In the genomic region with DNA sequence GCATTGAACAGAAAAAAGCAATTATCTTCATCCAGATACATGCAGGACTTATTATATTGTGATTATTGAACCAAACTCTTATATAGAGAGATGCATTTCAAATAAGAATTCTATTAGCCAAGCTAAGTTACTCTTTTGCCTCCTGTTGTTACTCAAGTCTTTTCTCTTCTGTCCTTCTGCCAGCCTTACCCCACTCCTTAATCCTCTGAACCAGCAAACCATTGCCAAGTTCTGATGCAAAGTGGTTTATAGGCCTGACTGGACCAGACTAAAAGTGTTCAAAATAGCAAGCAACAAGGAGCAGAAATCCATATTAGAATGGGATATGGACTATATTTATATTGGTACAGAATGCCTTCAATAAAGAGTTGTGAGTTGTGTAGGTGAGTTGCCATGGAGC, we compare ENCODE assay signal across 22 cellular contexts. TPM values are rescaled to one million over a fixed set of nuclear protein-coding genes. Genes with fewer than 3 reads are reported as not detected.
DNase-seq lines count a peak whose midpoint lies in the region; ATAC-seq and TF ChIP-seq lines count a peak whose summit lies in the region.
"Had no signal": no experiment of that assay in that cellular context is flagged by ENCODE, and none has a peak within 500 bp of the region (broad histone marks: within the 10 kb centered on the region; RNA-seq: fewer than 3 reads in every experiment).

No MANE protein-coding gene starts in this region.

- in situ Hi-C loops in transverse colon (cut with MboI; ENCODE audit: low pct_ligation_motif_present in 1 of 4, low pct_unique_long_range_greater_than_20kb in 1 of 4, low sequenced_read_pairs in 3 of 4) = no loop called here

- H3K27ac ChIP-seq in transverse colon = no peak overlapping the region
- H3K27ac ChIP-seq in neural progenitor cell = no peak overlapping the region

- H3K27me3 ChIP-seq in transverse colon = peaks cover 55% of the 10 kb centered on the region
- H3K27me3 ChIP-seq in neural progenitor cell = peaks cover 87% of the 10 kb centered on the region

- H3K4me3 ChIP-seq in AG10803 (ENCODE audit: low read length) (no peak overlapping the region), transverse colon (no peak overlapping the region), neural progenitor cell (no peak overlapping the region)
- H3K4me3 ChIP-seq: MG63 had no signal

- peak overlapping the region; percentile 88 for H3K27ac Mint-ChIP-seq in activated CD4-positive, alpha-beta T cell treated with anti-CD3 and anti-CD28 coated beads, Interleukin-2, amount 10 ng/mL, durations not matched to agents 24 days and 14 days
- H3K27ac Mint-ChIP-seq in neural progenitor cell = no peak overlapping the region
- H3K27ac Mint-ChIP-seq: CD4-positive, alpha-beta memory T cell had no signal

- no peak overlapping the region for H3K9ac ChIP-seq in neural progenitor cell

- intact Hi-C loops in activated CD4-positive, alpha-beta T cell treated with anti-CD3 and anti-CD28 coated beads, Interleukin-2, amount 10 ng/mL, durations not matched to agents 24 days and 14 days (cut with micrococcal nuclease) = loop anchor here (5.0 kb wide), 2 partner anchors 36 to 234 kb away; partner anchors contain the start of gene DLD
- intact Hi-C loops in transverse colon (cut with DNase I; ENCODE audit: low total_unique reads) = no loop called here

- no peak overlapping the region for H3K4me2 ChIP-seq in neural progenitor cell

- no peak overlapping the region for H3K4me3 Mint-ChIP-seq in activated CD4-positive, alpha-beta T cell treated with anti-CD3 and anti-CD28 coated beads, Interleukin-2, amount 10 ng/mL, durations not matched to agents 24 days and 14 days
- no peak overlapping the region for H3K4me3 Mint-ChIP-seq in neural progenitor cell

- TF ChIP-seq POLR2A in transverse colon (IDR thresholded peaks at IDR 0.05) = no peak

- H3K4me1 ChIP-seq in transverse colon (peaks cover 6 to 20% (median 18%) of the 10 kb centered on the region in 4 donors), neural progenitor cell (peaks cover 13% of the 10 kb centered on the region)
- H3K4me1 ChIP-seq: Caco-2 had no signal

- H3K9me3 ChIP-seq in transverse colon = no peaks in the 10 kb centered on the region
- H3K9me3 ChIP-seq in neural progenitor cell (ENCODE audit: low read depth) = no peaks in the 10 kb centered on the region
- H3K9me3 ChIP-seq: Caco-2, MG63 had no signal

- no peak for TF ChIP-seq EP300 in transverse colon (IDR thresholded peaks at IDR 0.05; ENCODE audit: low read depth)

- H3K36me3 Mint-ChIP-seq in activated CD4-positive, alpha-beta T cell treated with anti-CD3 and anti-CD28 coated beads, Interleukin-2, amount 10 ng/mL, durations not matched to agents 24 days and 14 days (ENCODE audit: low read depth) = peaks cover 6% of the 10 kb centered on the region
- no peaks in the 10 kb centered on the region for H3K36me3 Mint-ChIP-seq in neural progenitor cell
- H3K36me3 Mint-ChIP-seq: CD4-positive, alpha-beta memory T cell had no signal

- peaks cover 29% of the 10 kb centered on the region for H4K20me1 ChIP-seq in neural progenitor cell (ENCODE audit: low read depth)

- no peak for ATAC-seq in HG02623 (IDR thresholded peaks at IDR 0.05; ENCODE audit: unreplicated experiment)
- ATAC-seq: PC-3 had no signal

- H3K36me3 ChIP-seq in transverse colon = no peaks in the 10 kb centered on the region
- no peaks in the 10 kb centered on the region for H3K36me3 ChIP-seq in neural progenitor cell
- H3K36me3 ChIP-seq: MG63 had no signal

- H3K79me2 ChIP-seq in neural progenitor cell (ENCODE audit: low read depth) = no peaks in the 10 kb centered on the region

- peaks cover 60% of the 10 kb centered on the region for H3K4me1 Mint-ChIP-seq in activated CD4-positive, alpha-beta T cell treated with anti-CD3 and anti-CD28 coated beads, Interleukin-2, amount 10 ng/mL, durations not matched to agents 24 days and 14 days
- H3K4me1 Mint-ChIP-seq in neural progenitor cell = peaks cover 12% of the 10 kb centered on the region

- DNase-seq in activated CD4-positive, alpha-beta T cell treated with anti-CD3 and anti-CD28 coated beads, Interleukin-2, amount 10 ng/mL, durations not matched to agents 24 days and 14 days = no peak
- no peak for DNase-seq in activated CD4-positive, alpha-beta T cell treated with anti-CD3 and anti-CD28 coated beads for 4 hours
- DNase-seq in AG10803 (ENCODE audit: low read depth) (peak; percentile 54), amniotic epithelial cell (ENCODE audit: low read depth) (peak; percentile 21), myocyte (ENCODE audit: low read depth) (peak; percentile 20), transverse colon (no peak), neural progenitor cell (ENCODE audit: low spot score) (no peak)
- DNase-seq: Caco-2; CD4-positive, alpha-beta memory T cell; DMS 273 treated with DMSO at 0.1 percent for 48 hours; DMS79 treated with DMSO at 0.1 percent for 48 hours; H7; Kasumi-1; MG63; NCI-H1417; NCI-H1694 treated with DMSO at 0.1 percent for 48 hours; NCI-H2081 treated with DMSO at 0.1 percent for 48 hours; NCI-H2171 treated with DMSO at 0.1 percent for 48 hours; NCI-H524 treated with DMSO at 0.1 percent for 48 hours; PC-3; Right ventricle myocardium superior had no signal

- H2AFZ ChIP-seq in neural progenitor cell (replicated peaks) = no peak overlapping the region

- no peaks in the 10 kb centered on the region for H3F3A ChIP-seq in neural progenitor cell (ENCODE audit: low read depth)

- no peak for TF ChIP-seq CTCF in AG10803 (conservative IDR thresholded peaks at IDR 0.05; ENCODE audit: low read length)
- TF ChIP-seq CTCF in transverse colon (IDR thresholded peaks at IDR 0.05) = no peak
- no peak for TF ChIP-seq CTCF in neural progenitor cell (IDR thresholded peaks at IDR 0.05)

- no peaks in the 10 kb centered on the region for H3K9me3 Mint-ChIP-seq in activated CD4-positive, alpha-beta T cell treated with anti-CD3 and anti-CD28 coated beads, Interleukin-2, amount 10 ng/mL, durations not matched to agents 24 days and 14 days
- no peaks in the 10 kb centered on the region for H3K9me3 Mint-ChIP-seq in neural progenitor cell

- H3K27me3 Mint-ChIP-seq in activated CD4-positive, alpha-beta T cell treated with anti-CD3 and anti-CD28 coated beads, Interleukin-2, amount 10 ng/mL, durations not matched to agents 24 days and 14 days = no peaks in the 10 kb centered on the region
- peaks cover 41% of the 10 kb centered on the region for H3K27me3 Mint-ChIP-seq in neural progenitor cell (ENCODE audit: insufficient read depth, low read depth)

RNA-seq across cellular contexts. Expression of gene SLC26A4, which starts 2.2 kb away (rescaled TPM):
- total RNA-seq in activated CD4-positive, alpha-beta T cell treated with anti-CD3 and anti-CD28 coated beads, Interleukin-2, amount 10 ng/mL, durations not matched to agents 24 days and 14 days = 6.5 and 7.8 TPM in 2 replicates
- total RNA-seq in myocyte (3.1 and 7.3 TPM in 2 replicates), transverse colon (under 1 TPM in 2 of 4 donors, not detected in 2; 0.16 to 0.41 TPM), neural progenitor cell (ENCODE audit: low replicate concordance) (0.02 TPM in 1 of 2 replicates, not detected in the other)
- 0.37 TPM for polyA plus RNA-seq in myocyte (2012)
- total RNA-seq: Caco-2; CD4-positive, alpha-beta memory T cell; H7; PC-3 had no signal
- polyA plus RNA-seq: CD4-positive, alpha-beta memory T cell had no signal

Comparison
In these comparisons a context has a peak if more than half of its experiments do, and no peak if none do; other contexts are left out.
1. DNase-seq: peak in AG10803 (single experiment), amniotic epithelial cell (single experiment) and myocyte (single experiment); none in activated CD4-positive, alpha-beta T cell treated with anti-CD3 and anti-CD28 coated beads, Interleukin-2, amount 10 ng/mL, durations not matched to agents 24 days and 14 days (single experiment), activated CD4-positive, alpha-beta T cell treated with anti-CD3 and anti-CD28 coated beads for 4 hours (0 of 2), transverse colon (single experiment) and neural progenitor cell (single experiment).